In the genomic region with DNA sequence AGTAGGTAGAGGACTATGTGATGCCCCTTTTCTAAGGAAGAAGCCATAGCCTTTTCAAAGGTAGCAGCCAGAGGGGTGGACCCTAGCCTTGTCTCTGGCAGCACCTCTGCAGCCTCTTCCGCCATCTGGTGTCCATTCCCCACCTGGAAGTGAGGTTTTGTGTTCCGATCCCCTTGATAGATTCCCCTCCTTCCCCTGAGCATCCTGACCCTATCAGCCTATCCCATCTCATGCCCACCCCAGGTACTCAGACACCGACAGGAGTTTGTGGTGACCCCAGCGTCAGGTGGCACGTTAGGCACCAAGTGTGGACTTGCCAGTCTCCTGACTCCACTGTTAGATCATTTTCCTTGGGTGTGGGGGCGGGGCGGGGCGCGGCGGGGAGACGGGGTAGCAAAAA, we compare ENCODE assay signal across 8 cellular contexts. TPM values are rescaled to one million over a fixed set of nuclear protein-coding genes. Genes with fewer than 3 reads are reported as not detected.
DNase-seq lines count a peak whose midpoint lies in the region; ATAC-seq and TF ChIP-seq lines count a peak whose summit lies in the region.

No MANE protein-coding gene starts in this region.

- H3K27ac Mint-ChIP-seq in activated CD8-positive, alpha-beta T cell treated with anti-CD3 and anti-CD28 coated beads for 36 hours, result peak overlapping the region; percentile 89

- no peaks in the 10 kb centered on the region for H3K9me3 Mint-ChIP-seq in activated CD8-positive, alpha-beta T cell treated with anti-CD3 and anti-CD28 coated beads for 36 hours

- H3K27ac ChIP-seq in stomach, result peak overlapping the region; percentile 84 to 97 (median 95)

- peak overlapping the region; percentile 93 for H3K4me3 Mint-ChIP-seq in activated CD8-positive, alpha-beta T cell treated with anti-CD3 and anti-CD28 coated beads for 36 hours

- POLR2A ChIA-PET in activated CD8-positive, alpha-beta T cell treated with anti-CD3 and anti-CD28 coated beads for 36 hours (lab: Charles Lee), result interaction anchor here (0.7 to 6.0 kb wide), 14 partner anchors 11 to 155 kb away, joined by 3 to 51 read pairs (median 10); partner anchors contain the start of genes LTBP3, MALAT1, MAP3K11 and NEAT1

- H3K4me1 Mint-ChIP-seq in activated CD8-positive, alpha-beta T cell treated with anti-CD3 and anti-CD28 coated beads for 36 hours (ENCODE audit: low read depth), result peaks cover 45% of the 10 kb centered on the region

- H3K36me3 Mint-ChIP-seq in activated CD8-positive, alpha-beta T cell treated with anti-CD3 and anti-CD28 coated beads for 36 hours (ENCODE audit: low read depth), result peaks cover 39% of the 10 kb centered on the region

- peaks cover 0 to 12% (median under 1%) of the 10 kb centered on the region in 4 donors for H3K36me3 ChIP-seq in stomach

- peaks cover 63 to 82% (median 82%) of the 10 kb centered on the region in 4 donors for H3K4me1 ChIP-seq in stomach

- TF ChIP-seq EP300 in stomach (IDR thresholded peaks at IDR 0.05), result no peak

- no peak for TF ChIP-seq POLR2A in stomach (IDR thresholded peaks at IDR 0.05)

- H3K4me3 ChIP-seq in LNCaP clone FGC (ENCODE audit: low read depth, low read length), result peak overlapping the region; percentile 97
- H3K4me3 ChIP-seq in iPS-11a (ENCODE audit: low read depth, low read length), result peak overlapping the region; percentile 14
- peak overlapping the region; percentile 75 to 89 (median 80) for H3K4me3 ChIP-seq in stomach

- CTCF ChIA-PET in activated CD8-positive, alpha-beta T cell treated with anti-CD3 and anti-CD28 coated beads for 36 hours (lab: Charles Lee), result interaction anchor here (0.7 to 4.7 kb wide), 17 partner anchors 11 to 243 kb away, joined by 3 to 59 read pairs (median 4); partner anchors contain the start of genes KAT5, LTBP3, MAP3K11 and PCNX3

- H3K27me3 ChIP-seq in stomach, result no peaks in the 10 kb centered on the region

- intact Hi-C loops in activated CD8-positive, alpha-beta T cell treated with anti-CD3 and anti-CD28 coated beads for 36 hours (cut with micrococcal nuclease), result loop anchor here (5.0 kb wide), 1 partner anchor 145 kb away; no protein-coding TSS in a partner anchor
- intact Hi-C loops in stomach (cut with DNase I; ENCODE audit: low total_unique reads), result no loop called here

- TF ChIP-seq CTCF in LNCaP clone FGC (IDR thresholded peaks at IDR 0.05; ENCODE audit: control insufficient read depth, extremely low read depth, insufficient read depth), result peak; percentile 51
- peak; percentile 31 for TF ChIP-seq CTCF in activated CD8-positive, alpha-beta T cell treated with anti-CD3 and anti-CD28 coated beads for 36 hours (IDR thresholded peaks at IDR 0.05)
- TF ChIP-seq CTCF in stomach (IDR thresholded peaks at IDR 0.05), result peak in 3 of 7 experiments; percentile 9 to 60 (median 23)

- H3K9me3 ChIP-seq in stomach, result no peaks in the 10 kb centered on the region

- DNase-seq in DMS153 treated with DMSO at 0.1 percent for 48 hours (lab: John Stamatoyannopoulos, UW; ENCODE audit: unreplicated experiment) (peak; percentile 34), DMS153 (lab: John Stamatoyannopoulos, UW) (no peak), LNCaP clone FGC (ENCODE audit: low read depth) (peak; percentile 19), stomach (peak; percentile 36), cortex of kidney (lab: John Stamatoyannopoulos, UW) (no peak)
- no peak for DNase-seq in activated CD8-positive, alpha-beta T cell treated with anti-CD3 and anti-CD28 coated beads for 36 hours

- H3K27me3 Mint-ChIP-seq in activated CD8-positive, alpha-beta T cell treated with anti-CD3 and anti-CD28 coated beads for 36 hours, result no peaks in the 10 kb centered on the region

- 4 to 7% (median 6%) methylated on average over 11 of the region's 11 CpGs for WGBS in stomach, 5 donors

- ATAC-seq in activated CD8-positive, alpha-beta T cell treated with anti-CD3 and anti-CD28 coated beads for 36 hours, result no peak
- no peak for ATAC-seq in GM21528 (IDR thresholded peaks at IDR 0.05; ENCODE audit: low FRiP score, unreplicated experiment)

RNA-seq across cellular contexts. Expression of gene FAM89B, which starts 0.4 kb away (rescaled TPM):
- total RNA-seq in activated CD8-positive, alpha-beta T cell treated with anti-CD3 and anti-CD28 coated beads for 36 hours, result 10 to 100 TPM; 12.7 to 16.0 TPM
- 10 to 100 TPM in 4 of 5 donors, 1 to 10 TPM in 1; 3.9 to 57.8 (median 48.1) TPM for total RNA-seq in stomach
- polyA plus RNA-seq in stomach, result 10 to 100 TPM; 63.4 to 68.2 (median 65.1) TPM

RNA-seq across cellular contexts. Expression of gene ZNRD2, which starts 1.7 kb away (rescaled TPM):
- total RNA-seq in activated CD8-positive, alpha-beta T cell treated with anti-CD3 and anti-CD28 coated beads for 36 hours, result 10 to 100 TPM; 54.3 to 54.7 TPM
- total RNA-seq in stomach, result 10 to 100 TPM; 17.7 to 99.1 (median 51.9) TPM
- 10 to 100 TPM; 49.6 to 56.6 (median 51.8) TPM for polyA plus RNA-seq in stomach

RNA-seq across cellular contexts. Expression of gene EHBP1L1, which starts 3.9 kb away (rescaled TPM):
- total RNA-seq in activated CD8-positive, alpha-beta T cell treated with anti-CD3 and anti-CD28 coated beads for 36 hours, result 10 to 100 TPM; 94.0 to 99.4 TPM
- total RNA-seq in stomach, result 100 to 1,000 TPM in 4 of 5 donors, 10 to 100 TPM in 1; 43.0 to 200 (median 126) TPM
- 10 to 100 TPM; 28.0 to 67.6 (median 49.2) TPM for polyA plus RNA-seq in stomach

RNA-seq across cellular contexts. Expression of gene LTBP3, which starts 13.8 kb away (rescaled TPM):
- total RNA-seq in activated CD8-positive, alpha-beta T cell treated with anti-CD3 and anti-CD28 coated beads for 36 hours, result 10 to 100 TPM; 55.4 to 56.0 TPM
- total RNA-seq in stomach, result 100 to 1,000 TPM in 4 of 5 donors, 10 to 100 TPM in 1; 35.1 to 452 (median 117) TPM
- polyA plus RNA-seq in stomach, result 10 to 100 TPM; 26.9 to 58.2 (median 28.7) TPM

RNA-seq across cellular contexts. Expression of gene KCNK7, which starts 23.7 kb away (rescaled TPM):
- total RNA-seq in activated CD8-positive, alpha-beta T cell treated with anti-CD3 and anti-CD28 coated beads for 36 hours, result under 1 TPM in 1 of 2 experiments, not detected in 1; 0.77 TPM
- 1 to 10 TPM in 1 of 5 donors, under 1 TPM in 1, not detected in 3; 0.58 to 2.6 TPM for total RNA-seq in stomach
- 1 to 10 TPM in 2 of 3 donors, not detected in 1; 3.5 to 5.8 TPM for polyA plus RNA-seq in stomach

Comparison
In these comparisons a context has a peak if more than half of its experiments do, and no peak if none do; other contexts are left out.
1. DNase-seq: peak in DMS153 treated with DMSO at 0.1 percent for 48 hours (single experiment), LNCaP clone FGC (single experiment) and stomach (single experiment); none in DMS153 (single experiment), activated CD8-positive, alpha-beta T cell treated with anti-CD3 and anti-CD28 coated beads for 36 hours (single experiment) and cortex of kidney (single experiment).
2. H3K4me3 ChIP-seq: peak in every context shown above with its lines; median percentile 97 in LNCaP clone FGC; 80 in stomach; 14 in iPS-11a.